ENCODE assay signal across 20 cellular contexts in the genomic region with DNA sequence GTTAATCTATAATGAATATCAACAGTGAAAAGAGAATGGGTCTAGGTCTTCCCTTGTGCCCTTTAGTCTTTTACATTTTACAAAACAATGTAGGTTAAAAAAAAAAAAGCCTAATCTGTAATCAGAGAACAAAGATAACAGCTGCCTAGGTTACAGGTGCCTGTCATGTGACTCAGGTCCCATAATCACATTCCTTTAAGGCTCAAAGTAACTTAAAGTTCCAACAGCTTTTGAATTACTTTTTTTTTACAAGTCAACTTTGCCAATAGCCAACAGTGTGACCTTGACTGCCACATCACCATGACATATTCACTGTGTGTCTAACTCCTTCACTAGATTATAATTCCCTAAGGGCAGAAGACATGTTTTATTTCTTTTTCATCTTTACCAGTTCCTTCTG.
DNase-seq lines count a peak whose midpoint lies in the region; ATAC-seq and TF ChIP-seq lines count a peak whose summit lies in the region.
"Had no signal": no experiment of that assay in that cellular context is flagged by ENCODE, and none has a peak within 500 bp of the region (broad histone marks: within the 10 kb centered on the region; RNA-seq: fewer than 3 reads in every experiment).

No MANE protein-coding gene starts in this region.

- H3K27me3 Mint-ChIP-seq in WTC11 (ENCODE audit: low read depth) (no peaks in the 10 kb centered on the region), endodermal cell (ENCODE audit: insufficient read depth) (no peaks in the 10 kb centered on the region), progenitor cell of endocrine pancreas (peaks cover 34% of the 10 kb centered on the region), T-cell (no peaks in the 10 kb centered on the region)
- H3K27me3 Mint-ChIP-seq: CD4-positive, alpha-beta T cell had no signal

- H3K27ac Mint-ChIP-seq in WTC11, result no peak overlapping the region; the same call in 1 of the 2 replicates
- no peak overlapping the region for H3K27ac Mint-ChIP-seq in endodermal cell
- H3K27ac Mint-ChIP-seq in progenitor cell of endocrine pancreas, result no peak overlapping the region
- no peak overlapping the region for H3K27ac Mint-ChIP-seq in T-cell
- H3K27ac Mint-ChIP-seq: B cell; CD4-positive, alpha-beta T cell; CD8-positive, alpha-beta T cell had no signal

- H4K5ac ChIP-seq in mesendoderm (ENCODE audit: low read length), result no peak overlapping the region

- H3K18ac ChIP-seq in mesendoderm (ENCODE audit: low read length), result no peak overlapping the region

- H3K4me3 Mint-ChIP-seq in WTC11 (no peak overlapping the region), endodermal cell (no peak overlapping the region), progenitor cell of endocrine pancreas (ENCODE audit: low read depth) (no peak overlapping the region), T-cell (no peak overlapping the region)
- H3K4me3 Mint-ChIP-seq: B cell; CD4-positive, alpha-beta T cell; CD8-positive, alpha-beta T cell had no signal

- peaks cover 79% of the 10 kb centered on the region for H3K4me1 Mint-ChIP-seq in WTC11
- H3K4me1 Mint-ChIP-seq in endodermal cell, result peaks cover 35% of the 10 kb centered on the region
- H3K4me1 Mint-ChIP-seq in progenitor cell of endocrine pancreas (ENCODE audit: low read depth), result peaks cover 9% of the 10 kb centered on the region
- no peaks in the 10 kb centered on the region for H3K4me1 Mint-ChIP-seq in T-cell
- H3K4me1 Mint-ChIP-seq: B cell had no signal

- H3K27me3 ChIP-seq in HUES48 (ENCODE audit: control insufficient read depth, insufficient read depth, low read length), result no peaks in the 10 kb centered on the region
- no peaks in the 10 kb centered on the region for H3K27me3 ChIP-seq in endodermal cell (ENCODE audit: control insufficient read depth, insufficient read depth, low read length, poor library complexity, severe bottlenecking)
- no peaks in the 10 kb centered on the region for H3K27me3 ChIP-seq in mesendoderm (ENCODE audit: insufficient read depth, low read length, poor library complexity)
- H3K27me3 ChIP-seq in thyroid gland, result no peaks in the 10 kb centered on the region
- H3K27me3 ChIP-seq: BLaER1 treated with 17β-estradiol and CSF1 and Interleukin-3, amounts not matched to agents 10 nM and 100 nM had no signal

- H3K9me3 ChIP-seq in HUES48 (ENCODE audit: control insufficient read depth, insufficient read depth, low read length) (peaks cover 4% of the 10 kb centered on the region), endodermal cell (ENCODE audit: control insufficient read depth, low read length) (peaks cover 37% of the 10 kb centered on the region), thyroid gland (no peaks in the 10 kb centered on the region)
- H3K9me3 ChIP-seq: A549, Caco-2 had no signal

- H2BK5ac ChIP-seq in mesendoderm (ENCODE audit: low read length), result no peak overlapping the region

- intact Hi-C loops in thyroid gland (cut with DNase I), result no loop called here

- DNase-seq in WTC11 (ENCODE audit: low spot score) (no peak), endodermal cell (no peak), mesendoderm (peak; percentile 43), progenitor cell of endocrine pancreas (ENCODE audit: low spot score, unreplicated experiment) (no peak), T-cell (no peak), thyroid gland (no peak)
- DNase-seq: AML-193; Caco-2; Calu3; CD4-positive, alpha-beta T cell; CD8-positive, alpha-beta T cell; DMS79 treated with DMSO at 0.1 percent for 48 hours; GF-D8 had no signal

- H3K4me2 ChIP-seq in mesendoderm (ENCODE audit: low read length), result no peak overlapping the region
- H3K4me2 ChIP-seq: A549; BLaER1 treated with 17β-estradiol and CSF1 and Interleukin-3, amounts not matched to agents 10 nM and 100 nM had no signal

- no peak overlapping the region for H2BK120ac ChIP-seq in mesendoderm (ENCODE audit: low read depth, low read length)

- H3K27ac ChIP-seq in HUES48 (ENCODE audit: low read depth, low read length), result peak overlapping the region; percentile 59
- peak overlapping the region; percentile 40 for H3K27ac ChIP-seq in endodermal cell (ENCODE audit: low read depth, low read length)
- peak overlapping the region; percentile 59 for H3K27ac ChIP-seq in mesendoderm (ENCODE audit: low read depth, low read length)
- no peak overlapping the region for H3K27ac ChIP-seq in thyroid gland
- H3K27ac ChIP-seq: 22Rv1; A549; BLaER1 treated with 17β-estradiol and CSF1 and Interleukin-3, amounts not matched to agents 10 nM and 100 nM; C4-2B had no signal

- TF ChIP-seq CTCF in WTC11 (IDR thresholded peaks at IDR 0.05) (no peak), endodermal cell (conservative IDR thresholded peaks at IDR 0.05) (no peak), progenitor cell of endocrine pancreas (IDR thresholded peaks at IDR 0.05; ENCODE audit: unreplicated experiment) (no peak), thyroid gland (IDR thresholded peaks at IDR 0.05) (no peak)

- H3K36me3 ChIP-seq in HUES48 (ENCODE audit: control insufficient read depth, insufficient read depth, low read length) (no peaks in the 10 kb centered on the region), endodermal cell (ENCODE audit: control insufficient read depth, insufficient read depth, low read length) (no peaks in the 10 kb centered on the region), mesendoderm (ENCODE audit: control insufficient read depth, insufficient read depth, low read length) (no peaks in the 10 kb centered on the region), thyroid gland (no peaks in the 10 kb centered on the region)

- no peak overlapping the region for H3K4ac ChIP-seq in mesendoderm (ENCODE audit: low read depth, low read length)

- POLR2A ChIA-PET in WTC11 (lab: Charles Lee), result no interaction called here
- POLR2A ChIA-PET in T-cell (lab: Charles Lee), result no interaction called here

- no peak overlapping the region for H3K4me3 ChIP-seq in HUES48 (ENCODE audit: low read depth, low read length)
- peak overlapping the region; percentile 8 for H3K4me3 ChIP-seq in endodermal cell (ENCODE audit: low read length)
- no peak overlapping the region for H3K4me3 ChIP-seq in mesendoderm (ENCODE audit: low read length)
- no peak overlapping the region for H3K4me3 ChIP-seq in thyroid gland (replicated peaks in 1 of 3)
- H3K4me3 ChIP-seq: A549; BLaER1 treated with 17β-estradiol and CSF1 and Interleukin-3, amounts not matched to agents 10 nM and 100 nM had no signal

- no peaks in the 10 kb centered on the region for H3K79me2 ChIP-seq in mesendoderm (ENCODE audit: control insufficient read depth, insufficient read depth, low read length)

- H3K36me3 Mint-ChIP-seq in WTC11 (peaks cover 6% of the 10 kb centered on the region), endodermal cell (ENCODE audit: low read depth) (no peaks in the 10 kb centered on the region), progenitor cell of endocrine pancreas (ENCODE audit: insufficient read depth) (no peaks in the 10 kb centered on the region), T-cell (no peaks in the 10 kb centered on the region)
- H3K36me3 Mint-ChIP-seq: CD8-positive, alpha-beta T cell had no signal

- H3K4me1 ChIP-seq in HUES48 (ENCODE audit: control insufficient read depth, insufficient read depth, low read length) (peaks cover 52% of the 10 kb centered on the region), endodermal cell (ENCODE audit: control insufficient read depth, insufficient read depth, low read length) (peaks cover 12% of the 10 kb centered on the region), mesendoderm (ENCODE audit: control insufficient read depth, low read depth, low read length) (peaks cover 9% of the 10 kb centered on the region), thyroid gland (no peaks in the 10 kb centered on the region)
- H3K4me1 ChIP-seq: A549 had no signal

- no peak overlapping the region for H2BK15ac ChIP-seq in mesendoderm (replicated peaks; ENCODE audit: low read depth)

- no peak for TF ChIP-seq POLR2A in thyroid gland (IDR thresholded peaks at IDR 0.05)

- H3K9me3 Mint-ChIP-seq in WTC11, result peaks cover 10% of the 10 kb centered on the region
- peaks cover 45% of the 10 kb centered on the region for H3K9me3 Mint-ChIP-seq in endodermal cell
- peaks cover 33% of the 10 kb centered on the region for H3K9me3 Mint-ChIP-seq in progenitor cell of endocrine pancreas (ENCODE audit: low read depth)
- peaks cover 18 to 23% (median 19%) of the 10 kb centered on the region in 3 donors for H3K9me3 Mint-ChIP-seq in T-cell
- H3K9me3 Mint-ChIP-seq: CD8-positive, alpha-beta T cell had no signal

- ATAC-seq in WTC11 (no peak), HG03097 (IDR thresholded peaks at IDR 0.05; ENCODE audit: low FRiP score, unreplicated experiment) (no peak), T-cell (replicated peaks in 1 of 4) (no peak)
- ATAC-seq: A549; CD8-positive, alpha-beta T cell had no signal

- no peak overlapping the region for H4K8ac ChIP-seq in mesendoderm (ENCODE audit: low read depth, low read length)

- CTCF ChIA-PET in WTC11 (lab: Charles Lee) (no interaction called here), T-cell (lab: Charles Lee) (no interaction called here)

- no peaks in the 10 kb centered on the region for H3K79me1 ChIP-seq in mesendoderm (ENCODE audit: low read length)

- H3K56ac ChIP-seq in mesendoderm (ENCODE audit: low read length), result no peak overlapping the region

- no peak overlapping the region for H3K23ac ChIP-seq in mesendoderm (ENCODE audit: low read length)

- H3K9ac ChIP-seq in HUES48 (ENCODE audit: low read depth, low read length) (no peak overlapping the region), endodermal cell (ENCODE audit: extremely low read depth, low read length, poor library complexity, severe bottlenecking) (no peak overlapping the region), mesendoderm (ENCODE audit: low read length) (no peak overlapping the region)
- H3K9ac ChIP-seq: BLaER1 treated with 17β-estradiol and CSF1 and Interleukin-3, amounts not matched to agents 10 nM and 100 nM had no signal

- H2AK5ac ChIP-seq in mesendoderm (ENCODE audit: low read length), result no peak overlapping the region

TF ChIP-seq in WTC11, 78 proteins besides CTCF, POLR2A, EP300 and RAD21:
- 0 out of 2 replicates have a peak, but pooled peaks have one; percentile 24 for TF ChIP-seq USF1 (CRISPR knock-in tag; IDR thresholded peaks at IDR 0.05)
- peak; percentile 66 for TF ChIP-seq USF2 (CRISPR knock-in tag; IDR thresholded peaks at IDR 0.05)
- no peak for TF ChIP-seq ZNF219 (CRISPR knock-in tag; IDR thresholded peaks at IDR 0.05; ENCODE audit: borderline replicate concordance)

Comparison
In these comparisons a context has a peak if more than half of its experiments do, and no peak if none do; other contexts are left out.
1. H3K27ac ChIP-seq: peak in HUES48 (single experiment), endodermal cell (single experiment) and mesendoderm (single experiment); none in thyroid gland (0 of 3).